Comparison of ENCODE assay signal across 21 cellular contexts in the genomic region with DNA sequence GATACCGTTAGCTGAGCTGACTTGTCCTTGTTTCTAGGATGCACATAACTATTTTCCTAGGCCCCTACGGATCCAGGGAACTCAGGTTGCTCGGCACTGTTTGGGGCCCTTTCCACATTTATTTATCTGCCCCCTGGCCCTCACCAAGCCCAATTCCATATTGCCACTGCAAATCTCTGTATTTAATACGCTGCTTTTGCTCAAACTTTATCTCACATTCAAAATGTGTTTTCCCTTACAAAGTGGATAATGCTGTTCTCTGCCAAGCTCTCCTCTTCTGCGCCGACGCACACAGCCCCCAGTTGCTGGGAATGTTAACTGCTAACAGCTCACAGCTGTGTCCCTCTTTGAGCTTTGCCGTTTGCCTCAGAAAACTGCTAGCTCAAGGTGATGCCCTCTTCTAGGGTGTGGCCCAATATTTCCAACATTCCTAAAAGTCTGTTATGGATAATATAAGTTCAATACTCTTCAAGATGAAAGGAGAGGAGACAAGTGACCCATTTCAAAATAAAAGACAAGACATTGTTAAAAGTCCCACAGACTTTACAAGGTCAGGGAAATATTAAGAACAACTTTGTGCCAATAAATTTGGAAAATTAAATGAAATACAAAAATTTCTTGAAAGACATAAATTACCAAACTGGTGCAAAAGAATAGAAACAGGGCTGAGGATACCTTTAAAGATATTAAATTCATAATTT. TPM values are rescaled to one million over a fixed set of nuclear protein-coding genes. Genes with fewer than 3 reads are reported as not detected.
DNase-seq lines count a peak whose midpoint lies in the region; ATAC-seq, FAIRE-seq and TF ChIP-seq lines count a peak whose summit lies in the region.
"Had no signal": no experiment of that assay in that cellular context is flagged by ENCODE, and none has a peak within 500 bp of the region (broad histone marks: within the 10 kb centered on the region; RNA-seq: fewer than 3 reads in every experiment).

No MANE protein-coding gene starts in this region.

- no peak overlapping the region for H4K91ac ChIP-seq in trophoblast cell (ENCODE audit: low read depth, low read length)

- H4K8ac ChIP-seq in trophoblast cell (ENCODE audit: low read depth, low read length), result no peak overlapping the region

- 36% methylated on average over 8 of the region's 8 CpGs for WGBS in K562 (ENCODE audit: insufficient coverage, low coverage, missing lambda C conversion rate)
- 50% methylated on average over 8 of the region's 8 CpGs for WGBS in right cardiac atrium
- no CpG with 5 or more reads among the region's 8 CpGs for WGBS in trophoblast cell (ENCODE audit: extremely low coverage, insufficient coverage, insufficient read length)

- POLR2A ChIA-PET in K562 (lab: Yijun Ruan, JAX), result no interaction called here

- in situ Hi-C loops in K562 (cut with MboI), result no loop called here

- no peak for TF ChIP-seq CTCF in K562 (IDR thresholded peaks at IDR 0.05 in 2 of 3, conservative IDR thresholded peaks at IDR 0.05 in 1 of 3; ENCODE audit: insufficient read depth in 2 of 3, low read depth in 1 of 3, low read length in 3 of 3)

- FAIRE-seq in GM12891 (lab: Jason Lieb, UNC) (peak; percentile 5), K562 (lab: Jason Lieb, UNC) (no peak)
- FAIRE-seq: D721Med, H54, HepG2 had no signal

- H3K4me1 ChIP-seq in K562 (replicated peaks in 1 of 2; ENCODE audit: control insufficient read depth in 2 of 2, insufficient read depth in 2 of 2, low read length in 2 of 2), result no peaks in the 10 kb centered on the region
- peaks cover 4% of the 10 kb centered on the region for H3K4me1 ChIP-seq in right cardiac atrium (ENCODE audit: control insufficient read depth, insufficient read depth, low read length)
- H3K4me1 ChIP-seq in trophoblast cell (ENCODE audit: control insufficient read depth in 1 of 2, insufficient read depth in 2 of 2, low read length in 2 of 2), result no peaks in the 10 kb centered on the region
- H3K4me1 ChIP-seq: BE2C, Peyer's patch had no signal

- H3K9ac ChIP-seq in K562 (ENCODE audit: insufficient read depth in 1 of 2, low read depth in 2 of 2, low read length in 2 of 2), result no peak overlapping the region
- H3K9ac ChIP-seq in trophoblast cell (ENCODE audit: low read length), result no peak overlapping the region

- H3K36me3 ChIP-seq in K562 (ENCODE audit: control insufficient read depth, insufficient read depth, low read length), result no peaks in the 10 kb centered on the region
- no peaks in the 10 kb centered on the region for H3K36me3 ChIP-seq in trophoblast cell (ENCODE audit: control insufficient read depth in 1 of 2, insufficient read depth in 2 of 2, low read length in 2 of 2)
- H3K36me3 ChIP-seq: BE2C, Peyer's patch had no signal

- H3K9me3 ChIP-seq in K562 (replicated peaks; ENCODE audit: control insufficient read depth, insufficient read depth, low read depth, low read length), result no peaks in the 10 kb centered on the region
- H3K9me3 ChIP-seq in right cardiac atrium (ENCODE audit: control insufficient read depth, low read length), result no peaks in the 10 kb centered on the region
- H3K9me3 ChIP-seq in trophoblast cell (ENCODE audit: insufficient read depth, low read depth, low read length), result no peaks in the 10 kb centered on the region
- H3K9me3 ChIP-seq: BE2C, Peyer's patch had no signal

- no peak overlapping the region for H2BK5ac ChIP-seq in trophoblast cell (ENCODE audit: low read depth, low read length, poor library complexity)

- no peak overlapping the region for H2BK12ac ChIP-seq in trophoblast cell (ENCODE audit: low read length)

- no peak overlapping the region for H3K23ac ChIP-seq in trophoblast cell (ENCODE audit: low read length)

- TF ChIP-seq POLR2A in GM12891 (IDR thresholded peaks at IDR 0.05; ENCODE audit: low read depth, low read length) (no peak), K562 (conservative IDR thresholded peaks at IDR 0.05) (no peak)

- no peak for TF ChIP-seq EP300 in K562 (IDR thresholded peaks at IDR 0.05; ENCODE audit: low read length)

- no peak overlapping the region for H3K4ac ChIP-seq in trophoblast cell (ENCODE audit: low read depth, low read length)

- no peaks in the 10 kb centered on the region for H3K27me3 ChIP-seq in K562 (ENCODE audit: control insufficient read depth in 2 of 2, insufficient read depth in 2 of 2, low read length in 2 of 2)
- H3K27me3 ChIP-seq in right cardiac atrium (ENCODE audit: control insufficient read depth, insufficient read depth), result no peaks in the 10 kb centered on the region
- no peaks in the 10 kb centered on the region for H3K27me3 ChIP-seq in trophoblast cell (ENCODE audit: insufficient read depth, low read length)
- H3K27me3 ChIP-seq: BE2C, Peyer's patch had no signal

- H3K14ac ChIP-seq in trophoblast cell (ENCODE audit: low read length), result no peak overlapping the region

- H3K9me1 ChIP-seq in K562 (ENCODE audit: control insufficient read depth, insufficient read depth, low read length), result no peaks in the 10 kb centered on the region

- H2AFZ ChIP-seq in K562 (ENCODE audit: low read depth, low read length) (no peak overlapping the region), trophoblast cell (ENCODE audit: insufficient read depth, low read length, poor library complexity) (no peak overlapping the region)

- H2BK120ac ChIP-seq in trophoblast cell (ENCODE audit: insufficient read depth, low read length, poor library complexity), result peak overlapping the region; percentile 60

- CTCF ChIA-PET in K562 (lab: Yijun Ruan, JAX; ENCODE audit: low intra/inter-chr PET ratio), result no interaction called here

- no peaks in the 10 kb centered on the region for H3K79me1 ChIP-seq in trophoblast cell (ENCODE audit: low read length)

- no peak overlapping the region for H2AK5ac ChIP-seq in trophoblast cell (ENCODE audit: low read length)

- no peak overlapping the region for H3K18ac ChIP-seq in trophoblast cell (ENCODE audit: low read length)

- no peaks in the 10 kb centered on the region for H4K20me1 ChIP-seq in K562 (replicated peaks; ENCODE audit: control insufficient read depth, insufficient read depth, low read length)

- BruUV-seq in K562 (replicated peaks; lab: Mats Ljungman, UMichigan), result no TSS peak

- intact Hi-C loops in K562 (cut with micrococcal nuclease), result no loop called here
- intact Hi-C loops in right cardiac atrium (cut with DNase I), result no loop called here

- DNase-seq in GM12891 (ENCODE audit: insufficient read length, low spot score) (no peak), K562 (ENCODE audit: extremely low read depth in 1 of 4, low spot score in 3 of 4) (no peak), right cardiac atrium (peak in 2 of 3 donors; percentile 53 to 68), trophoblast cell (no peak), NCI-H748 (lab: John Stamatoyannopoulos, UW; ENCODE audit: unreplicated experiment) (no peak), T-helper 1 cell (no peak)
- DNase-seq: ACHN; BE2C; CD8-positive, alpha-beta T cell; DND-41; GDM1; Kasumi-1; NCI-H187 treated with DMSO at 0.1 percent for 48 hours; NCI-H2171; Peyer's patch; SHP77 treated with DMSO at 0.1 percent for 48 hours had no signal

- no peak overlapping the region for H3K27ac ChIP-seq in K562 (ENCODE audit: extremely low read depth, low read depth, low read length)
- peak overlapping the region; percentile 2 for H3K27ac ChIP-seq in right cardiac atrium (ENCODE audit: low read length)
- no peak overlapping the region for H3K27ac ChIP-seq in trophoblast cell (ENCODE audit: low read depth, low read length)
- H3K27ac ChIP-seq: Peyer's patch had no signal

- H3K79me2 ChIP-seq in K562 (ENCODE audit: control insufficient read depth, insufficient read depth, low read length), result no peaks in the 10 kb centered on the region
- H3K79me2 ChIP-seq in trophoblast cell (ENCODE audit: control insufficient read depth, insufficient read depth, low read length, poor library complexity), result no peaks in the 10 kb centered on the region

- no peak overlapping the region for H3K4me2 ChIP-seq in K562 (ENCODE audit: insufficient read depth, low read length)
- H3K4me2 ChIP-seq in trophoblast cell (ENCODE audit: low read length), result no peak overlapping the region

- TF ChIP-seq RAD21 in K562 (CRISPR knock-in tag; conservative IDR thresholded peaks at IDR 0.05 in 1 of 2, IDR thresholded peaks at IDR 0.05 in 1 of 2), result no peak

- H4K12ac ChIP-seq in trophoblast cell (ENCODE audit: low read depth, low read length), result no peak overlapping the region

- no peak overlapping the region for H3K4me3 ChIP-seq in K562
- no peak overlapping the region for H3K4me3 ChIP-seq in right cardiac atrium (ENCODE audit: low read length)
- no peak overlapping the region for H3K4me3 ChIP-seq in trophoblast cell (ENCODE audit: low read depth, low read length)
- H3K4me3 ChIP-seq: Peyer's patch had no signal

- ATAC-seq in K562, result no peak
- peak; percentile 54 to 77 for ATAC-seq in right cardiac atrium
- ATAC-seq in GM18520 (IDR thresholded peaks at IDR 0.05; ENCODE audit: unreplicated experiment), result no peak
- no peak for ATAC-seq in GM18502 (IDR thresholded peaks at IDR 0.05; ENCODE audit: poor library complexity, unreplicated experiment)
- ATAC-seq: CD8-positive, alpha-beta T cell; HepG2 had no signal

TF ChIP-seq in GM12891, 5 proteins besides CTCF, POLR2A, EP300 and RAD21 (continues in another document):
- TF ChIP-seq POLR2AphosphoS5 (IDR thresholded peaks at IDR 0.05; ENCODE audit: low read depth, low read length), result no peak
- TF ChIP-seq POU2F2 (IDR thresholded peaks at IDR 0.05; ENCODE audit: low read depth, low read length), result no peak

TF ChIP-seq in K562, 482 proteins besides CTCF, POLR2A, EP300 and RAD21 (continues in another document):
- no peak for TF ChIP-seq ZNF668 (CRISPR knock-in tag; IDR thresholded peaks at IDR 0.05)

RNA-seq across cellular contexts. Expression of a gene that starts 12.5 kb away (rescaled TPM):
- 5.1 TPM for polyA plus RNA-seq in GM12891 (2012; ENCODE audit: low read depth, missing spikeins)
- 1.00 and 3.4 TPM in 2 replicates for total RNA-seq in K562 (2011; cell fraction: chromatin; rRNA removed; ENCODE audit: low replicate concordance)
- total RNA-seq in K562 (2011; cell fraction: nucleolus; rRNA removed), result 0.50 and 0.79 TPM in 2 replicates
- 1.3 and 2.4 TPM in 2 replicates for total RNA-seq in K562 (2011; cell fraction: nucleoplasm; rRNA removed)
- 0.41 TPM in 2 replicates for total RNA-seq in K562 (2014; rRNA removed)
- total RNA-seq in K562 (2014; rRNA removed; fragmentation: Illumina TruSeq; extraction: Trizol), result 0.89 and 1.2 TPM in 2 replicates
- total RNA-seq in K562 (2015; rRNA removed; fragmentation: Illumina TruSeq; extraction: Trizol), result 0.83 and 1.1 TPM in 2 replicates
- total RNA-seq in K562 (2021), result 0.86 and 1.0 TPM in 2 replicates
- polyA plus RNA-seq in K562 (2011; rRNA removed), result 0.31 and 0.77 TPM in 2 replicates
- 0.12 and 0.59 TPM in 2 replicates for polyA plus RNA-seq in K562 (2011; cell fraction: cytosol; rRNA removed)
- 0.98 and 2.2 TPM in 2 replicates for polyA plus RNA-seq in K562 (2011; cell fraction: nucleus; rRNA removed)
- 0.27 and 0.32 TPM in 2 replicates for polyA plus RNA-seq in K562 (2012)
- 0.48 and 0.76 TPM in 2 replicates for polyA plus RNA-seq in K562 (2014; fragmentation: Illumina TruSeq; extraction: Trizol)
- under 1 TPM; 0.15 to 0.32 TPM for polyA plus RNA-seq in K562 (2014; fragmentation: Nextera tagmentation; extraction: Ambion mirVana)
- 0.60 and 1.0 TPM in 2 replicates for polyA plus RNA-seq in K562 (2014; rRNA removed)
- polyA minus RNA-seq in K562 (2011; rRNA and poly(A)+ RNA removed), result 1.5 and 2.1 TPM in 2 replicates
- 0.18 and 0.29 TPM in 2 replicates for polyA minus RNA-seq in K562 (2011; cell fraction: cytosol; rRNA and poly(A)+ RNA removed)
- polyA minus RNA-seq in K562 (2011; cell fraction: nucleus; rRNA and poly(A)+ RNA removed), result 1.5 and 4.7 TPM in 2 replicates
- 100 to 1,000 TPM in 1 of 4 donors, 10 to 100 TPM in 3; 31.3 to 101 (median 64.0) TPM for total RNA-seq in right cardiac atrium
- polyA plus RNA-seq in right cardiac atrium, result 17.9 TPM
- 4.4 and 5.3 TPM in 2 replicates for polyA plus RNA-seq in trophoblast cell (2013)

Comparison
In these comparisons a context has a peak if more than half of its experiments do, and no peak if none do; other contexts are left out.
1. DNase-seq: peak in right cardiac atrium (2 of 3); none in GM12891 (single experiment), K562 (0 of 4), trophoblast cell (0 of 2), NCI-H748 (single experiment) and T-helper 1 cell (0 of 5).
2. ATAC-seq: peak in right cardiac atrium (2 of 2); none in K562 (single experiment), GM18520 (single experiment) and GM18502 (single experiment).
3. RNA of a gene that starts 12.5 kb away (total RNA-seq): 31.3 to 101 TPM in right cardiac atrium; 0.41 to 3.4 TPM in K562; every median in the first group is over 4 times any median in the second.